In genomic region chr1:89949991-89950624, GRCh38 we compare ENCODE assay signal across 24 cellular contexts. TPM values are rescaled to one million over a fixed set of nuclear protein-coding genes. Genes with fewer than 3 reads are reported as not detected.
A peak's percentile ranks its signal among the peaks of the same experiment; 100 is the strongest.
DNase-seq lines count a peak whose midpoint lies in the region; ATAC-seq, FAIRE-seq and TF ChIP-seq lines count a peak whose summit lies in the region.
"Had no signal": no experiment of that assay in that cellular context is flagged by ENCODE, and none has a peak within 500 bp of the region (broad histone marks: within the 10 kb centered on the region; RNA-seq: fewer than 3 reads in every experiment).

No MANE protein-coding gene starts in this region.

- no peak overlapping the region for H4K5ac ChIP-seq in mesendoderm (ENCODE audit: low read length)

- H3K56ac ChIP-seq in mesendoderm (ENCODE audit: low read length): no peak overlapping the region

- no peak overlapping the region for H3K4ac ChIP-seq in mesendoderm (ENCODE audit: low read depth, low read length)

- peak overlapping the region; percentile 81 for H3K27ac Mint-ChIP-seq in endodermal cell
- H3K27ac Mint-ChIP-seq: activated T-cell treated with anti-CD3 and anti-CD28 coated beads, Interleukin-2, amount 50 U/mL, for 24 hours; natural killer cell; stimulated activated naive CD8-positive, alpha-beta T cell treated with anti-CD3 and anti-CD28 coated beads, Interleukin-15, amount 100 ng/mL, for 72 hours had no signal

- H2BK15ac ChIP-seq in mesendoderm (replicated peaks; ENCODE audit: low read depth): no peak overlapping the region

- no peak overlapping the region for H3K23ac ChIP-seq in mesendoderm (ENCODE audit: low read length)

- H2BK120ac ChIP-seq in mesendoderm (ENCODE audit: low read depth, low read length): no peak overlapping the region

- TF ChIP-seq EP300 in A549 (IDR thresholded peaks at IDR 0.05): no peak

- no peak overlapping the region for H3K4me3 Mint-ChIP-seq in endodermal cell
- H3K4me3 Mint-ChIP-seq: activated T-cell treated with anti-CD3 and anti-CD28 coated beads, Interleukin-2, amount 50 U/mL, for 24 hours; natural killer cell; stimulated activated naive CD8-positive, alpha-beta T cell treated with anti-CD3 and anti-CD28 coated beads, Interleukin-15, amount 100 ng/mL, for 72 hours had no signal

- no peaks in the 10 kb centered on the region for H3K9me3 ChIP-seq in A549
- H3K9me3 ChIP-seq in HUES64 (ENCODE audit: insufficient read depth, low read depth, low read length): no peaks in the 10 kb centered on the region
- no peaks in the 10 kb centered on the region for H3K9me3 ChIP-seq in endodermal cell (ENCODE audit: control insufficient read depth, low read length)
- no peaks in the 10 kb centered on the region for H3K9me3 ChIP-seq in OCI-LY7 (ENCODE audit: low read length)
- no peaks in the 10 kb centered on the region for H3K9me3 ChIP-seq in tibial artery
- H3K9me3 ChIP-seq: body of pancreas, left lung, sigmoid colon, tibial nerve had no signal

- no peaks in the 10 kb centered on the region for H3K79me1 ChIP-seq in mesendoderm (ENCODE audit: low read length)

- no peaks in the 10 kb centered on the region for H3K36me3 ChIP-seq in HUES64 (ENCODE audit: insufficient read depth, low read length)
- no peaks in the 10 kb centered on the region for H3K36me3 ChIP-seq in endodermal cell (ENCODE audit: control insufficient read depth, insufficient read depth, low read length)
- no peaks in the 10 kb centered on the region for H3K36me3 ChIP-seq in mesendoderm (ENCODE audit: control insufficient read depth, insufficient read depth, low read length)
- H3K36me3 ChIP-seq in OCI-LY7 (ENCODE audit: insufficient read depth, low read length): no peaks in the 10 kb centered on the region
- H3K36me3 ChIP-seq in tibial artery: no peaks in the 10 kb centered on the region
- H3K36me3 ChIP-seq: left lung, sigmoid colon, tibial nerve had no signal

- H3K9me3 Mint-ChIP-seq in endodermal cell: no peaks in the 10 kb centered on the region
- H3K9me3 Mint-ChIP-seq: natural killer cell; stimulated activated naive CD8-positive, alpha-beta T cell treated with anti-CD3 and anti-CD28 coated beads, Interleukin-15, amount 100 ng/mL, for 72 hours had no signal

- H3K27ac ChIP-seq in A549 (peak overlapping the region; percentile 65 to 88), HUES64 (ENCODE audit: low read depth, low read length) (peak overlapping the region; percentile 50; the same call in 1 of the 2 replicates), endodermal cell (ENCODE audit: low read depth, low read length) (no peak overlapping the region), mesendoderm (ENCODE audit: low read depth, low read length) (no peak overlapping the region), OCI-LY7 (ENCODE audit: low read depth, low read length, poor library complexity, severe bottlenecking) (no peak overlapping the region), tibial artery (no peak overlapping the region)
- H3K27ac ChIP-seq: body of pancreas, left lung, sigmoid colon, tibial nerve had no signal

- ATAC-seq in A549: no peak
- ATAC-seq: body of pancreas; left lung; natural killer cell; SK-N-SH treated with all-trans-retinoic acid at 6 μM for 48 hours; stimulated activated naive CD8-positive, alpha-beta T cell treated with anti-CD3 and anti-CD28 coated beads, Interleukin-15, amount 100 ng/mL, for 72 hours had no signal

- no peak overlapping the region for H2AK5ac ChIP-seq in mesendoderm (ENCODE audit: low read length)

- H2BK5ac ChIP-seq in mesendoderm (ENCODE audit: low read length): no peak overlapping the region

- BruUV-seq in OCI-LY7 (replicated peaks; lab: Mats Ljungman, UMichigan): no TSS peak

- H4K20me1 ChIP-seq in OCI-LY7 (ENCODE audit: insufficient read depth, low read length): no peaks in the 10 kb centered on the region

- H3K4me1 ChIP-seq in A549 (peaks cover 72% of the 10 kb centered on the region), HUES64 (ENCODE audit: insufficient read depth, low read length) (peaks cover 38% of the 10 kb centered on the region), endodermal cell (ENCODE audit: control insufficient read depth, insufficient read depth, low read length) (peaks cover 8% of the 10 kb centered on the region), mesendoderm (ENCODE audit: control insufficient read depth, low read depth, low read length) (peaks cover 3% of the 10 kb centered on the region), OCI-LY7 (ENCODE audit: insufficient read depth, low read length, poor library complexity, severe bottlenecking) (peaks cover 30% of the 10 kb centered on the region), tibial artery (no peaks in the 10 kb centered on the region)
- H3K4me1 ChIP-seq: left lung had no signal

- H3K4me2 ChIP-seq in A549 (peak overlapping the region; percentile 55), mesendoderm (ENCODE audit: low read length) (no peak overlapping the region), OCI-LY7 (ENCODE audit: low read length) (no peak overlapping the region)

- TF ChIP-seq POLR2A in A549 (IDR thresholded peaks at IDR 0.05; ENCODE audit: low read length) (no peak), H54 (IDR thresholded peaks at IDR 0.05; ENCODE audit: low read depth, low read length) (no peak)

- POLR2A ChIA-PET in A549 (lab: Yijun Ruan, JAX): no interaction called here
- POLR2A ChIA-PET in OCI-LY7 (lab: Charles Lee): interaction anchor here (0.7 to 0.9 kb wide), 4 partner anchors 8 to 326 kb away, joined by 3 to 5 read pairs (median 3); no protein-coding TSS in a partner anchor

- H3K4me3 ChIP-seq in A549 (no peak overlapping the region), HUES64 (ENCODE audit: low read length) (no peak overlapping the region), endodermal cell (ENCODE audit: low read length) (no peak overlapping the region), mesendoderm (ENCODE audit: low read length) (no peak overlapping the region), OCI-LY7 (ENCODE audit: low read depth, low read length, poor library complexity, severe bottlenecking) (no peak overlapping the region), tibial artery (no peak overlapping the region)
- H3K4me3 ChIP-seq: body of pancreas, left lung, sigmoid colon, tibial nerve had no signal

- H3K79me2 ChIP-seq in mesendoderm (ENCODE audit: control insufficient read depth, insufficient read depth, low read length) (no peaks in the 10 kb centered on the region), OCI-LY7 (ENCODE audit: insufficient read depth, low read depth, low read length) (no peaks in the 10 kb centered on the region)

- peaks cover 30% of the 10 kb centered on the region for H3K4me1 Mint-ChIP-seq in endodermal cell

- no peak overlapping the region for H4K8ac ChIP-seq in mesendoderm (ENCODE audit: low read depth, low read length)

- H3K9ac ChIP-seq in HUES64 (ENCODE audit: low read depth, low read length) (0 out of 2 replicates have a peak overlapping the region, but pooled peaks have one; percentile 11), endodermal cell (ENCODE audit: extremely low read depth, low read length, poor library complexity, severe bottlenecking) (no peak overlapping the region), mesendoderm (ENCODE audit: low read length) (no peak overlapping the region)

- CTCF ChIA-PET in A549 (lab: Yijun Ruan, JAX) (interaction anchor here (1.2 kb wide), 1 partner anchor 106 kb away, joined by 4 read pairs; no protein-coding TSS in a partner anchor), OCI-LY7 (lab: Charles Lee; ENCODE audit: unreplicated experiment) (no interaction called here)

- intact Hi-C loops in OCI-LY7 (cut with micrococcal nuclease; ENCODE audit: unreplicated experiment): no loop called here
- intact Hi-C loops in tibial artery (cut with DNase I; ENCODE audit: low total_unique reads): no loop called here

- no peak for TF ChIP-seq CTCF in A549 (IDR thresholded peaks at IDR 0.05)
- TF ChIP-seq CTCF in endodermal cell (conservative IDR thresholded peaks at IDR 0.05): no peak
- TF ChIP-seq CTCF in OCI-LY7 (conservative IDR thresholded peaks at IDR 0.05; ENCODE audit: low read length): no peak
- TF ChIP-seq CTCF in tibial artery (IDR thresholded peaks at IDR 0.05): no peak

- FAIRE-seq in A549 (lab: Jason Lieb, UNC) (no peak), H54 (lab: Jason Lieb, UNC) (no peak)

- peaks cover 18% of the 10 kb centered on the region for H3K27me3 Mint-ChIP-seq in endodermal cell (ENCODE audit: insufficient read depth)
- H3K27me3 Mint-ChIP-seq: stimulated activated naive CD8-positive, alpha-beta T cell treated with anti-CD3 and anti-CD28 coated beads, Interleukin-15, amount 100 ng/mL, for 72 hours had no signal

- H3K27me3 ChIP-seq in HUES64 (ENCODE audit: insufficient read depth, low read length): no peaks in the 10 kb centered on the region
- H3K27me3 ChIP-seq in endodermal cell (ENCODE audit: control insufficient read depth, insufficient read depth, low read length, poor library complexity, severe bottlenecking): peaks cover 5% of the 10 kb centered on the region
- no peaks in the 10 kb centered on the region for H3K27me3 ChIP-seq in mesendoderm (ENCODE audit: insufficient read depth, low read length, poor library complexity)
- H3K27me3 ChIP-seq in tibial artery: no peaks in the 10 kb centered on the region
- H3K27me3 ChIP-seq: body of pancreas, left lung, sigmoid colon, tibial nerve had no signal

- H3K18ac ChIP-seq in mesendoderm (ENCODE audit: low read length): peak overlapping the region; percentile 82

- H3K9me2 ChIP-seq in OCI-LY7 (ENCODE audit: insufficient read depth, low read length): no peaks in the 10 kb centered on the region

- 0% methylated on average over 1 of the region's 1 CpG for WGBS in A549 (ENCODE audit: missing lambda C conversion rate)
- WGBS in HUES64: 44% methylated on average over 1 of the region's 1 CpG
- 20 to 31% methylated on average over 1 of the region's 1 CpG for WGBS in endodermal cell (ENCODE audit: insufficient coverage in 1 of 2, insufficient read length in 1 of 2), 2 experiments
- no CpG with 5 or more reads among the region's 1 CpG for WGBS in mesendoderm (ENCODE audit: extremely low coverage, insufficient coverage, low lambda C conversion rate)

- H2AFZ ChIP-seq in OCI-LY7 (ENCODE audit: low read length): no peak overlapping the region

- DNase-seq in A549 (ENCODE audit: low read depth in 1 of 2, low spot score in 1 of 2): no peak
- no peak for DNase-seq in endodermal cell
- DNase-seq in mesendoderm: peak; percentile 85
- DNase-seq in OCI-LY7 (ENCODE audit: low spot score): no peak
- DNase-seq in NK-92 treated with Interleukin-12 subunit alpha and Interleukin-12 subunit beta, amount 100 ng/mL, for 24 hours (lab: John Stamatoyannopoulos, UW): no peak
- no peak for DNase-seq in H54 (ENCODE audit: insufficient read length, low spot score)
- no peak for DNase-seq in tibial artery
- DNase-seq: activated CD4-positive, alpha-beta T cell treated with anti-CD3 and anti-CD28 coated beads for 48 hours; activated T-cell treated with anti-CD3 and anti-CD28 coated beads, Interleukin-2, amount 50 U/mL, for 24 hours; body of pancreas; cerebellar nuclear complex; DMS79; KG1; left lung; natural killer cell; NCI-H1436 treated with DMSO at 0.1 percent for 48 hours; NCI-H2171; NCI-H524; sigmoid colon; stimulated activated naive CD8-positive, alpha-beta T cell treated with anti-CD3 and anti-CD28 coated beads, Interleukin-15, amount 100 ng/mL, for 72 hours; T-helper 2 cell had no signal

- no peaks in the 10 kb centered on the region for H3K36me3 Mint-ChIP-seq in endodermal cell (ENCODE audit: low read depth)
- H3K36me3 Mint-ChIP-seq: natural killer cell had no signal

- no peak for TF ChIP-seq RAD21 in A549 (conservative IDR thresholded peaks at IDR 0.05 in 1 of 2, IDR thresholded peaks at IDR 0.05 in 1 of 2)

RNA-seq across cellular contexts. Expression of gene ZNF326, which starts 44.8 kb away (rescaled TPM):
- polyA plus RNA-seq in A549 (2011; rRNA removed) (18.7 and 32.3 TPM in 2 replicates), A549 (2017; fragmentation: RNase III; extraction: RNeasy Plus Mini Kit Qiagen cat#74134 plus additional on column Dnase treatment) (47.8 to 52.2 TPM (median 50.0 TPM) in 3 replicates)
- 15.9 and 17.6 TPM in 2 replicates for polyA plus RNA-seq in A549 (2012; cell fraction: cytosol; rRNA removed)
- 14.2 and 16.8 TPM in 2 replicates for polyA plus RNA-seq in A549 (2012; cell fraction: nucleus; rRNA removed)
- 12.4 and 12.7 TPM in 2 replicates for polyA minus RNA-seq in A549 (2011; rRNA and poly(A)+ RNA removed)
- 36.3 TPM for polyA plus RNA-seq in HUES64 (2013, experiment 1 of 2)
- 30.1 TPM for polyA plus RNA-seq in HUES64 (2013, experiment 2 of 2)
- total RNA-seq in endodermal cell (10 to 100 TPM; 31.0 to 36.4 TPM), OCI-LY7 (2022) (43.5 and 45.5 TPM in 2 replicates)
- polyA plus RNA-seq in endodermal cell (2013, experiment 1 of 2): 27.8 TPM
- 28.0 TPM for polyA plus RNA-seq in endodermal cell (2013, experiment 2 of 2)
- 38.4 TPM for polyA plus RNA-seq in mesendoderm (2013, experiment 1 of 2)
- polyA plus RNA-seq in mesendoderm (2013, experiment 2 of 2): 37.5 TPM
- total RNA-seq in OCI-LY7 (2014; rRNA removed; shearing (Covaris generic)): 10.5 and 11.5 TPM in 2 replicates

Comparison
In these comparisons a context has a peak if more than half of its experiments do, and no peak if none do; other contexts are left out.
1. H3K27ac ChIP-seq: peak in A549 (2 of 2) and HUES64 (single experiment); none in endodermal cell (single experiment), mesendoderm (single experiment), OCI-LY7 (single experiment) and tibial artery (0 of 2).